In genomic region chr20:54019127-54019526, GRCh38 we compare ENCODE assay signal across 27 cellular contexts. TPM values are rescaled to one million over a fixed set of nuclear protein-coding genes. Genes with fewer than 3 reads are reported as not detected.
"Had no signal": no experiment of that assay in that cellular context is flagged by ENCODE, and none has a peak within 500 bp of the region (broad histone marks: within the 10 kb centered on the region; RNA-seq: fewer than 3 reads in every experiment).

No MANE protein-coding gene starts in this region.

- ATAC-seq: stimulated activated effector memory CD8-positive, alpha-beta T cell treated with anti-CD3 and anti-CD28 coated beads, Interleukin-12 subunit alpha, Interleukin-12 subunit beta, amount 100 ng/mL, for 72 hours; stimulated activated memory B cell treated with anti-CD40 and anti-IgM and Interleukin-4, amounts not matched to agents 10 μg/mL and 1 μg/mL and 100 μg/mL, for 72 hours; stimulated activated naive B cell treated with anti-CD40 and anti-IgM and Interleukin-4, amounts not matched to agents 10 μg/mL and 1 μg/mL and 100 μg/mL, for 72 hours; stimulated activated naive CD8-positive, alpha-beta T cell treated with anti-CD3 and anti-CD28 coated beads, Interleukin-15, amount 100 ng/mL, for 72 hours; stimulated activated naive CD8-positive, alpha-beta T cell treated with anti-CD3 and anti-CD28 coated beads, Interleukin-15, Interleukin-2, amounts not matched to agents 100 U/mL and 50 U/mL, for 24 hours; upper lobe of right lung had no signal

- H3K4me3 ChIP-seq: stomach, suprapubic skin, testis, thoracic aorta, thyroid gland, tibial artery, tibial nerve, transverse colon, upper lobe of left lung, upper lobe of right lung, uterus, vagina had no signal

- DNase-seq: stimulated activated CD4-positive, alpha-beta T cell treated with anti-CD3 and anti-CD28 coated beads, Interleukin-2, amount 100 ng/mL, for 48 hours; stimulated activated CD4-positive, alpha-beta T cell treated with anti-CD3 and anti-CD28 coated beads, Interleukin-4, amount 100 ng/mL, for 1 hour; stimulated activated CD4-positive, alpha-beta T cell treated with anti-CD3 and anti-CD28 coated beads, Interleukin-4, amount 100 ng/mL, for 24 hours; stimulated activated CD4-positive, alpha-beta T cell treated with anti-CD3 and anti-CD28 coated beads, Interleukin-4, amount 100 ng/mL, for 4 hours; stimulated activated CD8-positive, alpha-beta memory T cell treated with anti-CD3 and anti-CD28 coated beads, Interleukin-4, amount 100 ng/mL, for 48 hours; stimulated activated naive B cell treated with anti-CD40 and anti-IgM and Interleukin-4, amounts not matched to agents 10 μg/mL and 1 μg/mL and 100 μg/mL, for 72 hours; stimulated activated naive CD4-positive, alpha-beta T cell; stimulated activated naive CD4-positive, alpha-beta T cell treated with Interleukin-2 at 50 U/mL for 16 hours; stimulated activated naive CD8-positive, alpha-beta T cell treated with anti-CD3 and anti-CD28 coated beads, Interleukin-15, amount 100 ng/mL, for 72 hours; stimulated activated naive CD8-positive, alpha-beta T cell treated with anti-CD3 and anti-CD28 coated beads, Interleukin-15, Interleukin-2, amounts not matched to agents 100 U/mL and 50 U/mL, for 24 hours; stomach; substantia nigra; testis; thyroid gland; tibial artery; transverse colon; trophoblast cell; upper lobe of right lung; uterus had no signal

- H3K4me1 ChIP-seq: testis, thyroid gland, tibial artery, upper lobe of left lung, upper lobe of right lung, uterus, vagina had no signal

- H3K36me3 ChIP-seq: stomach, suprapubic skin, thoracic aorta, thyroid gland, tibial artery, tibial nerve, transverse colon, upper lobe of left lung, upper lobe of right lung, uterus, vagina had no signal

- H3K27ac ChIP-seq: stomach, suprapubic skin, testis, thoracic aorta, thyroid gland, tibial artery, tibial nerve, transverse colon, upper lobe of left lung, upper lobe of right lung, uterus, vagina had no signal

- H3K9me3 ChIP-seq: stomach, suprapubic skin, testis, thoracic aorta, thyroid gland, tibial artery, tibial nerve, transverse colon, upper lobe of left lung, upper lobe of right lung, uterus, vagina had no signal

- H3K27me3 ChIP-seq: stomach, suprapubic skin, testis, thyroid gland, tibial artery, tibial nerve, transverse colon, upper lobe of left lung, upper lobe of right lung, uterus, vagina had no signal

RNA-seq across cellular contexts. Expression of gene BCAS1, which starts 51.3 kb away (rescaled TPM):
- total RNA-seq: subcutaneous adipose tissue had no signal
